In the genomic region with DNA sequence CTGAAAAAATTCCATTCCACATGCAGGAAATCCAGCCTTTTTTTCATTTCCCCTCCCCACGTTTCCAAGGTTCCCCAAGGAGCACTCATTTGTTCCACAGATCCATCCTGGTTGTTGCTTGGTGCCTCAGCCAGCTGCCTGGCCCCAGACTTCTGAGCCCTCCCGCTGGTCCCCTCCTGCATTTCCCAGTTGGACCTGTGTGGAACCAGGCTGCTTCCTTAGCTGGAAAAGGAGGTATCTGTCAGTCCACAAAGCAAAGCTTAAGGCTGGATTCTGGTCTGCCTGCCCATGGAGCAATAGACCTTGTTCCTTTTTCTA, we compare ENCODE assay signal across 24 cellular contexts. TPM values are rescaled to one million over a fixed set of nuclear protein-coding genes. Genes with fewer than 3 reads are reported as not detected.
"Had no signal": no experiment of that assay in that cellular context is flagged by ENCODE, and none has a peak within 500 bp of the region (broad histone marks: within the 10 kb centered on the region; RNA-seq: fewer than 3 reads in every experiment).

No MANE protein-coding gene starts in this region.

- H3K4me2 ChIP-seq: hepatocyte had no signal

- DNase-seq: activated CD4-positive, alpha-beta T cell treated with anti-CD3 and anti-CD28 coated beads, Interleukin-2, amount 10 ng/mL, durations not matched to agents 24 days and 14 days; activated CD4-positive, CD25-positive, alpha-beta regulatory T cell; activated gamma-delta T cell treated with Interleukin-2 at 50 U/mL for 16 hours; activated T-cell treated with anti-CD3 and anti-CD28 coated beads for 4 hours; cerebellar nuclear complex; effector memory CD8-positive, alpha-beta T cell; foreskin fibroblast; left colon; mammary epithelial cell; mucosa of descending colon; naive B cell; pancreas; spleen; stimulated activated CD4-positive, alpha-beta T cell treated with anti-CD3 and anti-CD28 coated beads, Interleukin-4, amount 100 ng/mL, for 4 hours; SW 1271; upper lobe of right lung had no signal

- H3K27ac ChIP-seq: hepatocyte, pancreas, spleen, thoracic aorta, upper lobe of right lung had no signal

- H3K4me3 Mint-ChIP-seq: activated CD4-positive, alpha-beta T cell treated with anti-CD3 and anti-CD28 coated beads, Interleukin-2, amount 10 ng/mL, durations not matched to agents 24 days and 14 days; activated T-helper 1 cell treated with anti-CD3 and anti-CD28 coated beads, Interleukin-12 subunit alpha, Interleukin-12 subunit beta, Interleukin-2, Interleukin-4 antibody, amounts not matched to agents 30 ng/mL and 10 ng/mL and 1 ng/mL, durations not matched to agents 14 hours and 24 hours and 36 hours; dendritic cell treated with granulocyte-macrophage colony-stimulating factor and Interleukin-4, amounts not matched to agents 40 ng/mL and 50 ng/mL, for 4 days; effector memory CD8-positive, alpha-beta T cell; naive B cell; stimulated activated memory B cell treated with anti-CD40 and anti-IgM and Interleukin-4, amounts not matched to agents 10 μg/mL and 1 μg/mL and 100 μg/mL, for 72 hours had no signal

- H3K27me3 Mint-ChIP-seq: naive B cell; stimulated activated memory B cell treated with anti-CD40 and anti-IgM and Interleukin-4, amounts not matched to agents 10 μg/mL and 1 μg/mL and 100 μg/mL, for 72 hours had no signal

- H3K36me3 Mint-ChIP-seq: activated naive CD4-positive, alpha-beta T cell treated with anti-CD3 and anti-CD28 coated beads, Interleukin-2, amount 50 U/mL, for 72 hours had no signal

- H3K9me3 ChIP-seq: adrenal gland, mucosa of descending colon, pancreas, spleen, thoracic aorta, upper lobe of right lung had no signal

- H3K36me3 ChIP-seq: adrenal gland, pancreas, thoracic aorta, upper lobe of right lung had no signal

- H3K9me3 Mint-ChIP-seq: activated naive CD4-positive, alpha-beta T cell treated with anti-CD3 and anti-CD28 coated beads, Interleukin-2, amount 50 U/mL, for 72 hours; activated T-helper 1 cell treated with anti-CD3 and anti-CD28 coated beads, Interleukin-12 subunit alpha, Interleukin-12 subunit beta, Interleukin-2, Interleukin-4 antibody, amounts not matched to agents 30 ng/mL and 10 ng/mL and 1 ng/mL, durations not matched to agents 14 hours and 24 hours and 36 hours; dendritic cell treated with granulocyte-macrophage colony-stimulating factor and Interleukin-4, amounts not matched to agents 40 ng/mL and 50 ng/mL, for 4 days; effector memory CD8-positive, alpha-beta T cell; stimulated activated memory B cell treated with anti-CD40 and anti-IgM and Interleukin-4, amounts not matched to agents 10 μg/mL and 1 μg/mL and 100 μg/mL, for 72 hours had no signal

- H3K4me1 Mint-ChIP-seq: stimulated activated memory B cell treated with anti-CD40 and anti-IgM and Interleukin-4, amounts not matched to agents 10 μg/mL and 1 μg/mL and 100 μg/mL, for 72 hours had no signal

- H3K27me3 ChIP-seq: adrenal gland, hepatocyte, pancreas, spleen, upper lobe of right lung had no signal

- H2AFZ ChIP-seq: hepatocyte had no signal

- H3K27ac Mint-ChIP-seq: activated CD4-positive, alpha-beta T cell treated with anti-CD3 and anti-CD28 coated beads, Interleukin-2, amount 10 ng/mL, durations not matched to agents 24 days and 14 days; activated naive CD4-positive, alpha-beta T cell treated with anti-CD3 and anti-CD28 coated beads, Interleukin-2, amount 50 U/mL, for 72 hours; activated T-helper 1 cell treated with anti-CD3 and anti-CD28 coated beads, Interleukin-12 subunit alpha, Interleukin-12 subunit beta, Interleukin-2, Interleukin-4 antibody, amounts not matched to agents 30 ng/mL and 10 ng/mL and 1 ng/mL, durations not matched to agents 14 hours and 24 hours and 36 hours; dendritic cell treated with granulocyte-macrophage colony-stimulating factor and Interleukin-4, amounts not matched to agents 40 ng/mL and 50 ng/mL, for 4 days; stimulated activated memory B cell treated with anti-CD40 and anti-IgM and Interleukin-4, amounts not matched to agents 10 μg/mL and 1 μg/mL and 100 μg/mL, for 72 hours had no signal

- H3K4me3 ChIP-seq: adrenal gland, hepatocyte, mucosa of descending colon, pancreas, spleen, thoracic aorta, upper lobe of right lung had no signal

RNA-seq across cellular contexts. Expression of gene ANGPTL2, which starts 44.8 kb away (rescaled TPM):
- total RNA-seq: activated CD4-positive, alpha-beta T cell treated with anti-CD3 and anti-CD28 coated beads, Interleukin-2, amount 10 ng/mL, durations not matched to agents 24 days and 14 days; activated naive CD4-positive, alpha-beta T cell treated with anti-CD3 and anti-CD28 coated beads, Interleukin-2, amount 50 U/mL, for 72 hours; activated T-helper 1 cell treated with anti-CD3 and anti-CD28 coated beads, Interleukin-12 subunit alpha, Interleukin-12 subunit beta, Interleukin-2, Interleukin-4 antibody, amounts not matched to agents 30 ng/mL and 10 ng/mL and 1 ng/mL, durations not matched to agents 14 hours and 24 hours and 36 hours; T-helper 2 cell treated with Interferon-gamma antibody and Interleukin-4, amounts not matched to agents 100 ng/mL and 5 ng/mL, for 36 hours had no signal
- polyA plus RNA-seq: mammary epithelial cell had no signal
